Comparison of ENCODE assay signal across 1 cellular context in the genomic region with DNA sequence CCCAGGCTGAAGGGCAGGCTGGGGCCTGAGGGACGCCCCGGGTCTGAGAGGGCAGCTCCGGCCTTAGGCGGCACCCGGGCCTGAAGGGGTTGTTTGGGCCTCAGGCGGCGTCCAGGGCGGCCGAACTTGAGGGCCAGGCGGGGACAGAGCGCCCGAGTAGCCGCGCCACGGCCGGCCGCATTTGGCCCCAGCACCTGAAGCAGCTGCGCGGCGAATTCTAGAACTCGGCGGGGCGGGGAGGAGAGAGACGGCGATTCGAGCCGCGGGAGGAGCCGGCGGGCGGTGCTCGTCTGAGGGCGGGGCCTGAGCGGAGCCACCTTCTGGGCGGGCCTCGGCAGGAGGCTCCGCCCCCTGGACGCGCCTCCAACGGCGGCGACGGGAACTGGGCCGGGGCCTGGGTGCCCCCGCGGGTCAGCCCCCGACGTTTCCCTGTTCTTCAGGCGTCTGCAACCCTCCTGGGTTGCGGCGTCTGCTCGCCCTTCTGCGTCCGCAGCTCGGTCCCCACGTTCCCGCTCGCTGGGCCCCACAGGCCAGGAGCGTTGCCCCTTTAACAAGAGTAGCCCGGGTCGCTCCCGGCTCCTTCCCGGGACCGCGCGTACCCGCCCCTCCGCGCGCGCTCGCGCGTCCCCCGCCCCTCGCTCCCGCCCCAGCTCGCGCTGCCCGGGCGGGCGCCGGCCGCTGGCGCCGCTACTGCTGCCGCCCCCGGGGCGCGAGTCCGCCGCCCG.
A peak's percentile ranks its signal among the peaks of the same experiment; 100 is the strongest.
TF ChIP-seq lines count a peak whose summit lies in the region.

A gene with protein sequence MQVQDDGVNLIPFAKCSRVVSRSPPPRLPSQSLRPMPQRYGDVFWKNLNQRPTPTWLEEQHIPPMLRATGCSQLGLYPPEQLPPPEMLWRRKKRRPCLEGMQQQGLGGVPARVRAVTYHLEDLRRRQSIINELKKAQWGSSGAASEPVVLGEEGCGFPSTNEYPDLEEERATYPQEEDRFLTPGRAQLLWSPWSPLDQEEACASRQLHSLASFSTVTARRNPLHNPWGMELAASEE (minus strand): TSS at position 221 of the 725 bp plus-strand sequence. CDS start 3,085 bp downstream, outside the sequence.
A gene (plus strand): TSS at position 649 of the 725 bp plus-strand sequence. CDS start 2,297 bp downstream, outside the sequence.

TF ChIP-seq in HepG2, 621 proteins besides CTCF, POLR2A, EP300 and RAD21 (continued from another document and continues in another):
- peak; percentile 34; the same call in 1 of the 2 replicates for TF ChIP-seq SOX5 (CRISPR knock-in tag; IDR thresholded peaks at IDR 0.05; ENCODE audit: borderline replicate concordance)
- TF ChIP-seq, protein P1, sequence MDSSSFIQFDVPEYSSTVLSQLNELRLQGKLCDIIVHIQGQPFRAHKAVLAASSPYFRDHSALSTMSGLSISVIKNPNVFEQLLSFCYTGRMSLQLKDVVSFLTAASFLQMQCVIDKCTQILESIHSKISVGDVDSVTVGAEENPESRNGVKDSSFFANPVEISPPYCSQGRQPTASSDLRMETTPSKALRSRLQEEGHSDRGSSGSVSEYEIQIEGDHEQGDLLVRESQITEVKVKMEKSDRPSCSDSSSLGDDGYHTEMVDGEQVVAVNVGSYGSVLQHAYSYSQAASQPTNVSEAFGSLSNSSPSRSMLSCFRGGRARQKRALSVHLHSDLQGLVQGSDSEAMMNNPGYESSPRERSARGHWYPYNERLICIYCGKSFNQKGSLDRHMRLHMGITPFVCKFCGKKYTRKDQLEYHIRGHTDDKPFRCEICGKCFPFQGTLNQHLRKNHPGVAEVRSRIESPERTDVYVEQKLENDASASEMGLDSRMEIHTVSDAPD (CRISPR knock-in tag; IDR thresholded peaks at IDR 0.05): no peak
- TF ChIP-seq, protein P2, sequence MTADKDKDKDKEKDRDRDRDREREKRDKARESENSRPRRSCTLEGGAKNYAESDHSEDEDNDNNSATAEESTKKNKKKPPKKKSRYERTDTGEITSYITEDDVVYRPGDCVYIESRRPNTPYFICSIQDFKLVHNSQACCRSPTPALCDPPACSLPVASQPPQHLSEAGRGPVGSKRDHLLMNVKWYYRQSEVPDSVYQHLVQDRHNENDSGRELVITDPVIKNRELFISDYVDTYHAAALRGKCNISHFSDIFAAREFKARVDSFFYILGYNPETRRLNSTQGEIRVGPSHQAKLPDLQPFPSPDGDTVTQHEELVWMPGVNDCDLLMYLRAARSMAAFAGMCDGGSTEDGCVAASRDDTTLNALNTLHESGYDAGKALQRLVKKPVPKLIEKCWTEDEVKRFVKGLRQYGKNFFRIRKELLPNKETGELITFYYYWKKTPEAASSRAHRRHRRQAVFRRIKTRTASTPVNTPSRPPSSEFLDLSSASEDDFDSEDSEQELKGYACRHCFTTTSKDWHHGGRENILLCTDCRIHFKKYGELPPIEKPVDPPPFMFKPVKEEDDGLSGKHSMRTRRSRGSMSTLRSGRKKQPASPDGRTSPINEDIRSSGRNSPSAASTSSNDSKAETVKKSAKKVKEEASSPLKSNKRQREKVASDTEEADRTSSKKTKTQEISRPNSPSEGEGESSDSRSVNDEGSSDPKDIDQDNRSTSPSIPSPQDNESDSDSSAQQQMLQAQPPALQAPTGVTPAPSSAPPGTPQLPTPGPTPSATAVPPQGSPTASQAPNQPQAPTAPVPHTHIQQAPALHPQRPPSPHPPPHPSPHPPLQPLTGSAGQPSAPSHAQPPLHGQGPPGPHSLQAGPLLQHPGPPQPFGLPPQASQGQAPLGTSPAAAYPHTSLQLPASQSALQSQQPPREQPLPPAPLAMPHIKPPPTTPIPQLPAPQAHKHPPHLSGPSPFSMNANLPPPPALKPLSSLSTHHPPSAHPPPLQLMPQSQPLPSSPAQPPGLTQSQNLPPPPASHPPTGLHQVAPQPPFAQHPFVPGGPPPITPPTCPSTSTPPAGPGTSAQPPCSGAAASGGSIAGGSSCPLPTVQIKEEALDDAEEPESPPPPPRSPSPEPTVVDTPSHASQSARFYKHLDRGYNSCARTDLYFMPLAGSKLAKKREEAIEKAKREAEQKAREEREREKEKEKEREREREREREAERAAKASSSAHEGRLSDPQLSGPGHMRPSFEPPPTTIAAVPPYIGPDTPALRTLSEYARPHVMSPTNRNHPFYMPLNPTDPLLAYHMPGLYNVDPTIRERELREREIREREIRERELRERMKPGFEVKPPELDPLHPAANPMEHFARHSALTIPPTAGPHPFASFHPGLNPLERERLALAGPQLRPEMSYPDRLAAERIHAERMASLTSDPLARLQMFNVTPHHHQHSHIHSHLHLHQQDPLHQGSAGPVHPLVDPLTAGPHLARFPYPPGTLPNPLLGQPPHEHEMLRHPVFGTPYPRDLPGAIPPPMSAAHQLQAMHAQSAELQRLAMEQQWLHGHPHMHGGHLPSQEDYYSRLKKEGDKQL (CRISPR knock-in tag; IDR thresholded peaks at IDR 0.05; ENCODE audit: low read depth): no peak
- TF ChIP-seq, protein P3, sequence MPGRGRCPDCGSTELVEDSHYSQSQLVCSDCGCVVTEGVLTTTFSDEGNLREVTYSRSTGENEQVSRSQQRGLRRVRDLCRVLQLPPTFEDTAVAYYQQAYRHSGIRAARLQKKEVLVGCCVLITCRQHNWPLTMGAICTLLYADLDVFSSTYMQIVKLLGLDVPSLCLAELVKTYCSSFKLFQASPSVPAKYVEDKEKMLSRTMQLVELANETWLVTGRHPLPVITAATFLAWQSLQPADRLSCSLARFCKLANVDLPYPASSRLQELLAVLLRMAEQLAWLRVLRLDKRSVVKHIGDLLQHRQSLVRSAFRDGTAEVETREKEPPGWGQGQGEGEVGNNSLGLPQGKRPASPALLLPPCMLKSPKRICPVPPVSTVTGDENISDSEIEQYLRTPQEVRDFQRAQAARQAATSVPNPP (CRISPR knock-in tag; IDR thresholded peaks at IDR 0.05): no peak
- peak; percentile 41 for TF ChIP-seq TBX2 (CRISPR knock-in tag; IDR thresholded peaks at IDR 0.05; ENCODE audit: borderline replicate concordance)
- TF ChIP-seq IRF2 (CRISPR knock-in tag; IDR thresholded peaks at IDR 0.05): peak; percentile 32; the same call in 1 of the 2 replicates
- peak; percentile 65; the same call in 1 of the 2 replicates for TF ChIP-seq ZNF607 (CRISPR knock-in tag; IDR thresholded peaks at IDR 0.05; ENCODE audit: borderline replicate concordance)
- no peak for TF ChIP-seq ZNF75D (CRISPR knock-in tag; IDR thresholded peaks at IDR 0.05; ENCODE audit: borderline replicate concordance)
- peak; percentile 56; the same call in 1 of the 2 replicates for TF ChIP-seq ZNF501 (CRISPR knock-in tag; IDR thresholded peaks at IDR 0.05)
- TF ChIP-seq RFX1 (IDR thresholded peaks at IDR 0.05): no peak
- TF ChIP-seq FOXK2 (IDR thresholded peaks at IDR 0.05): no peak
- no peak for TF ChIP-seq ZNF713 (CRISPR knock-in tag; IDR thresholded peaks at IDR 0.05)
- TF ChIP-seq NCOR1 (IDR thresholded peaks at IDR 0.05; ENCODE audit: borderline replicate concordance, low read length): no peak
- no peak; the same call in none of the 2 replicates for TF ChIP-seq SAP130 (CRISPR knock-in tag; IDR thresholded peaks at IDR 0.05; ENCODE audit: low read depth)
- no peak for TF ChIP-seq REL (CRISPR knock-in tag; conservative IDR thresholded peaks at IDR 0.05)
- no peak; the same call in 1 of the 2 replicates for TF ChIP-seq ZNF563 (CRISPR knock-in tag; IDR thresholded peaks at IDR 0.05)
- TF ChIP-seq ZNF550 (CRISPR knock-in tag; IDR thresholded peaks at IDR 0.05; ENCODE audit: borderline replicate concordance): no peak
- TF ChIP-seq ZEB1 (IDR thresholded peaks at IDR 0.05; ENCODE audit: insufficient replicate concordance, low read depth): no peak
- no peak for TF ChIP-seq ZNF468 (CRISPR knock-in tag; IDR thresholded peaks at IDR 0.05)
- no peak for TF ChIP-seq NFE2 (CRISPR knock-in tag; IDR thresholded peaks at IDR 0.05)
- TF ChIP-seq MEIS1 (CRISPR knock-in tag; IDR thresholded peaks at IDR 0.05; ENCODE audit: borderline replicate concordance): 0 out of 2 replicates have a peak, but pooled peaks have one; percentile 58
- TF ChIP-seq, protein P4, sequence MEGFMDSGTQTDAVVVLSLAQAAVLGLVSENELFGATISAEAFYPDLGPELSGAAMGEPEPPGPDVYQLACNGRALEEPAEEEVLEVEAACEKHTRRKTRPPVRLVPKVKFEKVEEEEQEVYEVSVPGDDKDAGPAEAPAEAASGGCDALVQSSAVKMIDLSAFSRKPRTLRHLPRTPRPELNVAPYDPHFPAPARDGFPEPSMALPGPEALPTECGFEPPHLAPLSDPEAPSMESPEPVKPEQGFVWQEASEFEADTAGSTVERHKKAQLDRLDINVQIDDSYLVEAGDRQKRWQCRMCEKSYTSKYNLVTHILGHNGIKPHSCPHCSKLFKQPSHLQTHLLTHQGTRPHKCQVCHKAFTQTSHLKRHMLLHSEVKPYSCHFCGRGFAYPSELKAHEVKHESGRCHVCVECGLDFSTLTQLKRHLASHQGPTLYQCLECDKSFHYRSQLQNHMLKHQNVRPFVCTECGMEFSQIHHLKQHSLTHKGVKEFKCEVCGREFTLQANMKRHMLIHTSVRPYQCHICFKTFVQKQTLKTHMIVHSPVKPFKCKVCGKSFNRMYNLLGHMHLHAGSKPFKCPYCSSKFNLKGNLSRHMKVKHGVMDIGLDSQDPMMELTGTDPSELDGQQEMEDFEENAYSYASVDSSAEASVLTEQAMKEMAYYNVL (CRISPR knock-in tag; IDR thresholded peaks at IDR 0.05; ENCODE audit: borderline replicate concordance): peak; percentile 18; the same call in 1 of the 2 replicates
- TF ChIP-seq ZNF44 (CRISPR knock-in tag; IDR thresholded peaks at IDR 0.05): no peak
- TF ChIP-seq ARNT (IDR thresholded peaks at IDR 0.05): no peak
- peak; percentile 33; the same call in 1 of the 2 replicates for TF ChIP-seq HOXA3 (CRISPR knock-in tag; IDR thresholded peaks at IDR 0.05)
- no peak for TF ChIP-seq NONO (IDR thresholded peaks at IDR 0.05)
- no peak for TF ChIP-seq NONO (CRISPR knock-in tag; conservative IDR thresholded peaks at IDR 0.05)
- TF ChIP-seq ZNF510 (CRISPR knock-in tag; IDR thresholded peaks at IDR 0.05; ENCODE audit: low read depth): 0 out of 2 replicates have a peak, but pooled peaks have one; percentile 43
- no peak for TF ChIP-seq ATAD3A (CRISPR knock-in tag; IDR thresholded peaks at IDR 0.05)
- TF ChIP-seq ZNF235 (CRISPR knock-in tag; IDR thresholded peaks at IDR 0.05; ENCODE audit: borderline replicate concordance): no peak; the same call in 1 of the 2 replicates
- peak; percentile 44; the same call in 1 of the 2 replicates for TF ChIP-seq MIER3 (CRISPR knock-in tag; IDR thresholded peaks at IDR 0.05; ENCODE audit: borderline replicate concordance)
- no peak for TF ChIP-seq PCBP2 (optimal IDR thresholded peaks at IDR 0.05; ENCODE audit: low read depth, low read length, poor library complexity, severe bottlenecking)
- no peak for TF ChIP-seq MATR3 (CRISPR knock-in tag; IDR thresholded peaks at IDR 0.05)
- no peak for TF ChIP-seq HOXA9 (CRISPR knock-in tag; IDR thresholded peaks at IDR 0.05; ENCODE audit: borderline replicate concordance)
- no peak for TF ChIP-seq MXD4 (CRISPR knock-in tag; IDR thresholded peaks at IDR 0.05)
- TF ChIP-seq, protein P5, sequence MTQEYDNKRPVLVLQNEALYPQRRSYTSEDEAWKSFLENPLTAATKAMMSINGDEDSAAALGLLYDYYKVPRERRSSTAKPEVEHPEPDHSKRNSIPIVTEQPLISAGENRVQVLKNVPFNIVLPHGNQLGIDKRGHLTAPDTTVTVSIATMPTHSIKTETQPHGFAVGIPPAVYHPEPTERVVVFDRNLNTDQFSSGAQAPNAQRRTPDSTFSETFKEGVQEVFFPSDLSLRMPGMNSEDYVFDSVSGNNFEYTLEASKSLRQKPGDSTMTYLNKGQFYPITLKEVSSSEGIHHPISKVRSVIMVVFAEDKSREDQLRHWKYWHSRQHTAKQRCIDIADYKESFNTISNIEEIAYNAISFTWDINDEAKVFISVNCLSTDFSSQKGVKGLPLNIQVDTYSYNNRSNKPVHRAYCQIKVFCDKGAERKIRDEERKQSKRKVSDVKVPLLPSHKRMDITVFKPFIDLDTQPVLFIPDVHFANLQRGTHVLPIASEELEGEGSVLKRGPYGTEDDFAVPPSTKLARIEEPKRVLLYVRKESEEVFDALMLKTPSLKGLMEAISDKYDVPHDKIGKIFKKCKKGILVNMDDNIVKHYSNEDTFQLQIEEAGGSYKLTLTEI (CRISPR knock-in tag; conservative IDR thresholded peaks at IDR 0.05): no peak
- TF ChIP-seq THAP11 (CRISPR knock-in tag; IDR thresholded peaks at IDR 0.05): peak; percentile 46; the same call in 1 of the 2 replicates
- TF ChIP-seq, protein P6, sequence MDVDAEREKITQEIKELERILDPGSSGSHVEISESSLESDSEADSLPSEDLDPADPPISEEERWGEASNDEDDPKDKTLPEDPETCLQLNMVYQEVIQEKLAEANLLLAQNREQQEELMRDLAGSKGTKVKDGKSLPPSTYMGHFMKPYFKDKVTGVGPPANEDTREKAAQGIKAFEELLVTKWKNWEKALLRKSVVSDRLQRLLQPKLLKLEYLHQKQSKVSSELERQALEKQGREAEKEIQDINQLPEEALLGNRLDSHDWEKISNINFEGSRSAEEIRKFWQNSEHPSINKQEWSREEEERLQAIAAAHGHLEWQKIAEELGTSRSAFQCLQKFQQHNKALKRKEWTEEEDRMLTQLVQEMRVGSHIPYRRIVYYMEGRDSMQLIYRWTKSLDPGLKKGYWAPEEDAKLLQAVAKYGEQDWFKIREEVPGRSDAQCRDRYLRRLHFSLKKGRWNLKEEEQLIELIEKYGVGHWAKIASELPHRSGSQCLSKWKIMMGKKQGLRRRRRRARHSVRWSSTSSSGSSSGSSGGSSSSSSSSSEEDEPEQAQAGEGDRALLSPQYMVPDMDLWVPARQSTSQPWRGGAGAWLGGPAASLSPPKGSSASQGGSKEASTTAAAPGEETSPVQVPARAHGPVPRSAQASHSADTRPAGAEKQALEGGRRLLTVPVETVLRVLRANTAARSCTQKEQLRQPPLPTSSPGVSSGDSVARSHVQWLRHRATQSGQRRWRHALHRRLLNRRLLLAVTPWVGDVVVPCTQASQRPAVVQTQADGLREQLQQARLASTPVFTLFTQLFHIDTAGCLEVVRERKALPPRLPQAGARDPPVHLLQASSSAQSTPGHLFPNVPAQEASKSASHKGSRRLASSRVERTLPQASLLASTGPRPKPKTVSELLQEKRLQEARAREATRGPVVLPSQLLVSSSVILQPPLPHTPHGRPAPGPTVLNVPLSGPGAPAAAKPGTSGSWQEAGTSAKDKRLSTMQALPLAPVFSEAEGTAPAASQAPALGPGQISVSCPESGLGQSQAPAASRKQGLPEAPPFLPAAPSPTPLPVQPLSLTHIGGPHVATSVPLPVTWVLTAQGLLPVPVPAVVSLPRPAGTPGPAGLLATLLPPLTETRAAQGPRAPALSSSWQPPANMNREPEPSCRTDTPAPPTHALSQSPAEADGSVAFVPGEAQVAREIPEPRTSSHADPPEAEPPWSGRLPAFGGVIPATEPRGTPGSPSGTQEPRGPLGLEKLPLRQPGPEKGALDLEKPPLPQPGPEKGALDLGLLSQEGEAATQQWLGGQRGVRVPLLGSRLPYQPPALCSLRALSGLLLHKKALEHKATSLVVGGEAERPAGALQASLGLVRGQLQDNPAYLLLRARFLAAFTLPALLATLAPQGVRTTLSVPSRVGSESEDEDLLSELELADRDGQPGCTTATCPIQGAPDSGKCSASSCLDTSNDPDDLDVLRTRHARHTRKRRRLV (CRISPR knock-in tag; IDR thresholded peaks at IDR 0.05): no peak
- TF ChIP-seq KDM6A (CRISPR knock-in tag; IDR thresholded peaks at IDR 0.05; ENCODE audit: low read depth): no peak
- TF ChIP-seq ZNF619 (CRISPR knock-in tag; IDR thresholded peaks at IDR 0.05): peak; percentile 14; the same call in 1 of the 2 replicates
- no peak for TF ChIP-seq ZNF549 (CRISPR knock-in tag; IDR thresholded peaks at IDR 0.05)
- TF ChIP-seq KDM2A (CRISPR knock-in tag; IDR thresholded peaks at IDR 0.05; ENCODE audit: borderline replicate concordance, low read depth): peak; percentile 83
- no peak for TF ChIP-seq FOXA1 (IDR thresholded peaks at IDR 0.05)
- no peak for TF ChIP-seq FOXA1 (CRISPR knock-in tag; IDR thresholded peaks at IDR 0.05)
- 0 out of 2 replicates have a peak, but pooled peaks have one; percentile 33 for TF ChIP-seq ZNF678 (CRISPR knock-in tag; IDR thresholded peaks at IDR 0.05)
- TF ChIP-seq ZNF329 (CRISPR knock-in tag; IDR thresholded peaks at IDR 0.05; ENCODE audit: low read depth): 0 out of 2 replicates have a peak, but pooled peaks have one; percentile 23
- no peak for TF ChIP-seq TP53 (CRISPR knock-in tag; conservative IDR thresholded peaks at IDR 0.05)
